13 cellular contexts compared by ENCODE assay signal in genomic region chr1:180027949-180028445, GRCh38.
DNase-seq lines count a peak whose midpoint lies in the region; ATAC-seq and TF ChIP-seq lines count a peak whose summit lies in the region.
"Had no signal": no experiment of that assay in that cellular context is flagged by ENCODE, and none has a peak within 500 bp of the region (broad histone marks: within the 10 kb centered on the region; RNA-seq: fewer than 3 reads in every experiment).

No MANE protein-coding gene starts in this region.

- DNase-seq in AG08395 (ENCODE audit: low spot score): peak; percentile 69
- DNase-seq in HT1080 (ENCODE audit: low read depth): peak; percentile 37
- peak; percentile 11 for DNase-seq in dermis blood vessel endothelial cell
- DNase-seq in lower lobe of right lung: no peak
- DNase-seq in NK-92 treated with Interleukin-12 subunit alpha and Interleukin-12 subunit beta, amount 100 ng/mL, for 24 hours (lab: John Stamatoyannopoulos, UW): no peak
- DNase-seq: activated naive CD8-positive, alpha-beta T cell treated with anti-CD3 and anti-CD28 coated beads, Interleukin-2, amount 50 U/mL, for 24 hours; NCI-H2081; T-helper 9 cell had no signal

- H3K27ac ChIP-seq in lower lobe of right lung: no peak overlapping the region
- H3K27ac ChIP-seq: C4-2B had no signal

- intact Hi-C loops in lower lobe of right lung (cut with DNase I): no loop called here

- peaks cover 73% of the 10 kb centered on the region for H3K36me3 ChIP-seq in lower lobe of right lung

- no peaks in the 10 kb centered on the region for H3K27me3 ChIP-seq in lower lobe of right lung (ENCODE audit: low read depth)

- TF ChIP-seq CTCF in lower lobe of right lung (IDR thresholded peaks at IDR 0.05): no peak

- peak; percentile 53 to 71 for ATAC-seq in lower lobe of right lung
- no peak for ATAC-seq in GM18502 (IDR thresholded peaks at IDR 0.05; ENCODE audit: poor library complexity, unreplicated experiment)
- ATAC-seq in GM18861 (IDR thresholded peaks at IDR 0.05; ENCODE audit: unreplicated experiment): no peak
- ATAC-seq in HG03520 (IDR thresholded peaks at IDR 0.05; ENCODE audit: unreplicated experiment): no peak
- ATAC-seq: activated naive CD8-positive, alpha-beta T cell treated with anti-CD3 and anti-CD28 coated beads, Interleukin-2, amount 50 U/mL, for 24 hours; sciatic nerve had no signal

- no peak overlapping the region for H3K4me3 ChIP-seq in lower lobe of right lung

- no peaks in the 10 kb centered on the region for H3K9me3 ChIP-seq in lower lobe of right lung

- H3K4me1 ChIP-seq in lower lobe of right lung: peaks cover 10% of the 10 kb centered on the region

Comparison
In these comparisons a context has a peak if more than half of its experiments do, and no peak if none do; other contexts are left out.
1. DNase-seq: peak in AG08395 (single experiment), HT1080 (single experiment) and dermis blood vessel endothelial cell (single experiment); none in lower lobe of right lung (single experiment) and NK-92 treated with Interleukin-12 subunit alpha and Interleukin-12 subunit beta, amount 100 ng/mL, for 24 hours (single experiment).
2. ATAC-seq: peak in lower lobe of right lung (2 of 2); none in GM18502 (single experiment), GM18861 (single experiment) and HG03520 (single experiment).